ENCODE assay signal across 21 cellular contexts in the genomic region with DNA sequence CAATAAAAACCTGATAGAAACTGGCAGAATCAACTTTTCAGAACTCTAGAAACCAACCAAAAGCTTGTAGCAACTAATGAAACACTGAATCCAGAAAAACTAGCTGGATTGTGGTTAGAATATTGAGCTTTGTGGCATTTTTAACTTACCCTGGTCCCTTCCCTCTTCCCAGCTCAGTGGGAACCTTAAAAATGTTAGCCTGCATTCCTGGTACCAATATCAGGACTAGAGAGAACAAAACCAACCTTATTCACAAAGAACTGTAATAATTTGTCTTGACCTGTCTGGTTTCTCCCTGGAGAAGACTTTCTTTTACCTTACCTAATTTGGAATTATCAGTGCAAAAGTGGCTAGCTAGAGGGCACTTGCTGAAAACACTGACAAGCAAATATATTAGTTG. TPM values are rescaled to one million over a fixed set of nuclear protein-coding genes. Genes with fewer than 3 reads are reported as not detected.
DNase-seq lines count a peak whose midpoint lies in the region; ATAC-seq, FAIRE-seq and TF ChIP-seq lines count a peak whose summit lies in the region.
"Had no signal": no experiment of that assay in that cellular context is flagged by ENCODE, and none has a peak within 500 bp of the region (broad histone marks: within the 10 kb centered on the region; RNA-seq: fewer than 3 reads in every experiment).

No MANE protein-coding gene starts in this region.

- H3K14ac ChIP-seq in H1 (ENCODE audit: insufficient read length), result peak overlapping the region; percentile 66

- H3K4me3 ChIP-seq in AG10803 (ENCODE audit: low read length) (no peak overlapping the region), GM23338 (no peak overlapping the region), PC-3 (ENCODE audit: low read length) (no peak overlapping the region), H1 (ENCODE audit: extremely low read depth in 1 of 4, insufficient read depth in 2 of 4, low read depth in 3 of 4, low read length in 4 of 4) (no peak overlapping the region)
- H3K4me3 ChIP-seq: BLaER1 treated with 17β-estradiol and CSF1 and Interleukin-3, amounts not matched to agents 10 nM and 100 nM; HAP-1 had no signal

- H3K23me2 ChIP-seq in H1 (ENCODE audit: low read depth, low read length), result no peaks in the 10 kb centered on the region

- H3K4me3 Mint-ChIP-seq in GM23338, result no peak overlapping the region
- H3K4me3 Mint-ChIP-seq: CD8-positive, alpha-beta memory T cell; T-cell had no signal

- H3K27me3 Mint-ChIP-seq in GM23338 (ENCODE audit: insufficient read depth, low read depth, poor library complexity), result no peaks in the 10 kb centered on the region

- H2AFZ ChIP-seq in GM23338 (no peak overlapping the region), PC-3 (ENCODE audit: low read length) (no peak overlapping the region), H1 (ENCODE audit: low read length) (no peak overlapping the region)

- POLR2A ChIA-PET in PC-3 (lab: Charles Lee; ENCODE audit: unreplicated experiment), result no interaction called here
- POLR2A ChIA-PET in H1 (lab: Charles Lee; ENCODE audit: partially characterized antibody), result interaction anchor here (0.9 to 3.4 kb wide), 6 partner anchors 12 to 100 kb away, joined by 3 to 16 read pairs (median 5); a partner anchor contains a TSS

- BruUV-seq in PC-3 (replicated peaks; lab: Mats Ljungman, UMichigan), result no TSS peak

- ATAC-seq in GM23338 (no peak), PC-3 (no peak), GM21737 (IDR thresholded peaks at IDR 0.05; ENCODE audit: unreplicated experiment) (no peak)
- ATAC-seq: Panc1, T-cell had no signal

- H3K27ac Mint-ChIP-seq in GM23338, result no peak overlapping the region
- H3K27ac Mint-ChIP-seq: CD8-positive, alpha-beta memory T cell; T-cell had no signal

- CTCF ChIA-PET in PC-3 (lab: Charles Lee) (interaction anchor here (0.6 to 0.9 kb wide), 2 partner anchors 18 to 237 kb away, joined by 4 to 5 read pairs; no protein-coding TSS in a partner anchor), H1 (lab: Charles Lee; ENCODE audit: partially characterized antibody) (interaction anchor here (0.6 to 7.1 kb wide), 15 partner anchors 9 to 380 kb away, joined by 3 to 59 read pairs (median 3); a partner anchor contains a TSS)

- peaks cover 38% of the 10 kb centered on the region for H3K4me1 Mint-ChIP-seq in GM23338
- H3K4me1 Mint-ChIP-seq: CD8-positive, alpha-beta memory T cell; T-cell had no signal

- no peak overlapping the region for H2BK12ac ChIP-seq in H1 (ENCODE audit: low read depth, low read length)

- H3K9me3 Mint-ChIP-seq in GM23338, result no peaks in the 10 kb centered on the region
- H3K9me3 Mint-ChIP-seq: T-cell had no signal

- peak overlapping the region; percentile 32; the same call in 1 of the 2 replicates for H3K27ac ChIP-seq in GM23338 (ENCODE audit: low read depth)
- peak overlapping the region; percentile 24 for H3K27ac ChIP-seq in PC-3 (ENCODE audit: low read length)
- no peak overlapping the region for H3K27ac ChIP-seq in H1 (ENCODE audit: low read depth, low read length)
- H3K27ac ChIP-seq: BLaER1 treated with 17β-estradiol and CSF1 and Interleukin-3, amounts not matched to agents 10 nM and 100 nM; HL-60 had no signal

- H3K27me3 ChIP-seq in GM23338 (ENCODE audit: insufficient read depth) (no peaks in the 10 kb centered on the region), PC-3 (ENCODE audit: low read length) (no peaks in the 10 kb centered on the region), H1 (replicated peaks in 1 of 4; ENCODE audit: control insufficient read depth in 3 of 4, extremely low read depth in 1 of 4, insufficient read depth in 3 of 4, low read length in 3 of 4) (no peaks in the 10 kb centered on the region)
- H3K27me3 ChIP-seq: BLaER1 treated with 17β-estradiol and CSF1 and Interleukin-3, amounts not matched to agents 10 nM and 100 nM had no signal

- no peak overlapping the region for H2BK120ac ChIP-seq in H1 (replicated peaks; ENCODE audit: low read depth, low read length)

- no peak overlapping the region for H3K4me2 ChIP-seq in GM23338
- no peak overlapping the region for H3K4me2 ChIP-seq in PC-3 (ENCODE audit: low read length)
- H3K4me2 ChIP-seq in H1 (ENCODE audit: insufficient read depth in 1 of 2, low read depth in 2 of 2, low read length in 2 of 2), result no peak overlapping the region
- H3K4me2 ChIP-seq: BLaER1 treated with 17β-estradiol and CSF1 and Interleukin-3, amounts not matched to agents 10 nM and 100 nM had no signal

- H3K4ac ChIP-seq in H1 (replicated peaks; ENCODE audit: insufficient read length, low read depth, low read length), result no peak overlapping the region

- TF ChIP-seq RAD21 in H1 (IDR thresholded peaks at IDR 0.05 in 1 of 2, conservative IDR thresholded peaks at IDR 0.05 in 1 of 2; ENCODE audit: low read depth in 2 of 2, low read length in 2 of 2), result no peak

- H4K20me1 ChIP-seq in GM23338 (replicated peaks; ENCODE audit: insufficient read depth) (peaks cover 9% of the 10 kb centered on the region; the same call in 1 of the 2 replicates), PC-3 (ENCODE audit: low read length) (no peaks in the 10 kb centered on the region), H1 (replicated peaks in 1 of 2; ENCODE audit: control insufficient read depth in 1 of 2, insufficient read depth in 2 of 2, low read length in 2 of 2) (peaks cover 0 to 9% of the 10 kb centered on the region in 2 experiments)
- H4K20me1 ChIP-seq: BLaER1 treated with 17β-estradiol and CSF1 and Interleukin-3, amounts not matched to agents 10 nM and 100 nM had no signal

- H4K8ac ChIP-seq in H1 (ENCODE audit: extremely low read depth, insufficient read depth, low read length), result no peak overlapping the region

- intact Hi-C loops in PC-3 (cut with micrococcal nuclease), result loop anchor here (2.0 kb wide), 2 partner anchors 13 to 21 kb away; a partner anchor contains a TSS

- H3K4me1 ChIP-seq in GM23338 (ENCODE audit: insufficient read depth) (peaks cover 24% of the 10 kb centered on the region), PC-3 (ENCODE audit: insufficient read depth, low read length) (peaks cover 13% of the 10 kb centered on the region), H1 (replicated peaks in 1 of 4; ENCODE audit: control insufficient read depth in 3 of 4, insufficient read depth in 4 of 4, low read length in 3 of 4) (peaks cover 4 to 7% (median 4%) of the 10 kb centered on the region in 4 experiments)
- H3K4me1 ChIP-seq: BLaER1 treated with 17β-estradiol and CSF1 and Interleukin-3, amounts not matched to agents 10 nM and 100 nM had no signal

- H3K18ac ChIP-seq in H1 (ENCODE audit: extremely low read depth, low read length), result no peak overlapping the region

- no peak for TF ChIP-seq POLR2A in H1 (IDR thresholded peaks at IDR 0.05; ENCODE audit: control extremely low read depth in 1 of 2, low read depth in 2 of 2, low read length in 2 of 2)

- H3K23ac ChIP-seq in H1 (ENCODE audit: insufficient read length), result no peak overlapping the region

- no peak overlapping the region for H4K91ac ChIP-seq in H1 (replicated peaks; ENCODE audit: insufficient read length, low read length)

- no peaks in the 10 kb centered on the region for H3K9me2 ChIP-seq in GM23338 (ENCODE audit: insufficient read depth)
- H3K9me2 ChIP-seq in PC-3 (replicated peaks; ENCODE audit: low read length), result no peaks in the 10 kb centered on the region

- 0 out of 2 replicates have a peak, but pooled peaks cover 5% of the 10 kb centered on the region for H3F3A ChIP-seq in GM23338 (replicated peaks; ENCODE audit: low read depth)
- H3F3A ChIP-seq in PC-3 (ENCODE audit: low read length, unreplicated experiment), result peaks cover 4% of the 10 kb centered on the region

- no peak overlapping the region for H2BK20ac ChIP-seq in H1 (ENCODE audit: low read length)

- H3K56ac ChIP-seq in H1 (replicated peaks; ENCODE audit: insufficient read length, low read depth, low read length), result no peak overlapping the region

- H2BK5ac ChIP-seq in H1 (ENCODE audit: low read depth, low read length), result no peak overlapping the region

- TF ChIP-seq CTCF in AG10803 (conservative IDR thresholded peaks at IDR 0.05; ENCODE audit: low read length) (no peak), GM23338 (conservative IDR thresholded peaks at IDR 0.05; ENCODE audit: low read depth in 2 of 2) (no peak), PC-3 (conservative IDR thresholded peaks at IDR 0.05; ENCODE audit: low read depth, low read length) (no peak), H1 (IDR thresholded peaks at IDR 0.05; ENCODE audit: control extremely low read depth in 1 of 3, insufficient read depth in 1 of 3, low read depth in 1 of 3, low read length in 3 of 3) (no peak)

- no peak overlapping the region for H2AK5ac ChIP-seq in H1 (ENCODE audit: low read depth, low read length)

- H3K79me2 ChIP-seq in GM23338 (replicated peaks; ENCODE audit: insufficient read depth), result peaks cover 97% of the 10 kb centered on the region
- peaks cover 83% of the 10 kb centered on the region for H3K79me2 ChIP-seq in PC-3 (ENCODE audit: low read length)
- H3K79me2 ChIP-seq in H1 (ENCODE audit: control insufficient read depth in 1 of 2, insufficient read depth in 2 of 2, low read length in 2 of 2), result peaks cover 0 to 83% of the 10 kb centered on the region in 2 experiments; a peak in 3 of 4 replicates

- H2BK15ac ChIP-seq in H1 (ENCODE audit: low read length), result no peak overlapping the region

- FAIRE-seq in H1 (lab: Jason Lieb, UNC), result no peak
- FAIRE-seq: D721Med, HTR-8/SVneo had no signal

- no peak overlapping the region for H4K5ac ChIP-seq in H1 (ENCODE audit: insufficient read length, low read depth, low read length)

- H3K9me3 ChIP-seq in PC-3 (ENCODE audit: low read length), result no peaks in the 10 kb centered on the region
- no peaks in the 10 kb centered on the region for H3K9me3 ChIP-seq in H1 (ENCODE audit: insufficient read depth in 2 of 2, low read depth in 1 of 2, low read length in 1 of 2)
- H3K9me3 ChIP-seq: HAP-1 had no signal

- H3K9ac ChIP-seq in PC-3 (ENCODE audit: low read length), result no peak overlapping the region
- no peak overlapping the region for H3K9ac ChIP-seq in H1 (replicated peaks in 1 of 4; ENCODE audit: extremely low read depth in 1 of 4, low read depth in 3 of 4, low read length in 3 of 4)
- H3K9ac ChIP-seq: BLaER1 treated with 17β-estradiol and CSF1 and Interleukin-3, amounts not matched to agents 10 nM and 100 nM had no signal

- no peak for TF ChIP-seq EP300 in H1 (IDR thresholded peaks at IDR 0.05; ENCODE audit: borderline replicate concordance in 1 of 2, low read depth in 2 of 2, low read length in 2 of 2)

- peak; percentile 13 for DNase-seq in AG10803 (ENCODE audit: low read depth)
- no peak for DNase-seq in GM23338 (ENCODE audit: low spot score)
- DNase-seq in PC-3, result no peak
- DNase-seq in H1 (ENCODE audit: low read depth in 1 of 2, low spot score in 2 of 2), result no peak
- DNase-seq in middle frontal gyrus (ENCODE audit: extremely low spot score, low spot score), result no peak
- no peak for DNase-seq in H4 (ENCODE audit: low spot score)
- DNase-seq: CD8-positive, alpha-beta memory T cell; DMS79 treated with DMSO at 0.1 percent for 48 hours; NCI-H1048; NCI-H146; NCI-H2081 treated with DMSO at 0.1 percent for 48 hours; NCI-H510A; NCI-H774; T-cell had no signal

- H3K79me1 ChIP-seq in H1 (ENCODE audit: low read depth, low read length), result peaks cover 10% of the 10 kb centered on the region

- H3K36me3 Mint-ChIP-seq in GM23338 (ENCODE audit: low read depth), result peaks cover 13% of the 10 kb centered on the region
- H3K36me3 Mint-ChIP-seq: CD8-positive, alpha-beta memory T cell; T-cell had no signal

- H3K36me3 ChIP-seq in GM23338 (ENCODE audit: insufficient read depth), result no peaks in the 10 kb centered on the region
- H3K36me3 ChIP-seq in PC-3 (ENCODE audit: low read depth, low read length), result no peaks in the 10 kb centered on the region; the same call in 1 of the 2 replicates
- H3K36me3 ChIP-seq in H1 (ENCODE audit: control insufficient read depth in 2 of 4, insufficient read depth in 4 of 4, low read length in 3 of 4), result no peaks in the 10 kb centered on the region
- H3K36me3 ChIP-seq: BLaER1 treated with 17β-estradiol and CSF1 and Interleukin-3, amounts not matched to agents 10 nM and 100 nM; HAP-1 had no signal

RNA-seq across cellular contexts. Expression of a gene that starts 21.2 kb away (rescaled TPM):
- 51.6 and 57.4 TPM in 2 replicates for total RNA-seq in GM23338 (2014; rRNA removed; shearing (Covaris generic))
- polyA plus RNA-seq in GM23338 (2016; fragmentation: Nextera tagmentation; extraction: Ambion mirVana), result 23.9 and 25.3 TPM in 2 replicates
- total RNA-seq in PC-3 (2014; rRNA removed), result 30.1 and 31.1 TPM in 2 replicates
- 51.3 and 55.8 TPM in 2 replicates for total RNA-seq in H1 (2021; fragmentation: NEBNext Ultra II Directional; extraction: Animal tissue kit (Norgen Biotek cat#: 25700))
- 9.1 and 11.7 TPM in 2 replicates for polyA plus RNA-seq in H1 (2011; rRNA removed)
- polyA plus RNA-seq in H1 (2011; cell fraction: cytosol; rRNA removed), result 14.3 TPM
- 21.3 TPM for polyA plus RNA-seq in H1 (2011; cell fraction: nucleus; rRNA removed)
- polyA plus RNA-seq in H1 (2012, experiment 1 of 2), result 23.3 to 35.1 TPM (median 25.3 TPM) in 4 replicates
- 3.2 TPM for polyA plus RNA-seq in H1 (2012, experiment 2 of 2)
- polyA plus RNA-seq in H1 (2013, experiment 1 of 2), result 31.9 TPM
- 31.4 TPM for polyA plus RNA-seq in H1 (2013, experiment 2 of 2)
- polyA minus RNA-seq in H1 (2011; rRNA and poly(A)+ RNA removed), result 20.8 and 30.8 TPM in 2 replicates
- polyA minus RNA-seq in H1 (2011; cell fraction: cytosol; rRNA and poly(A)+ RNA removed), result 20.8 TPM
- polyA minus RNA-seq in H1 (2011; cell fraction: nucleus; rRNA and poly(A)+ RNA removed), result 39.9 TPM
- total RNA-seq in H4 (2014; rRNA removed; shearing (Covaris generic)), result 4.4 and 8.6 TPM in 2 replicates
- total RNA-seq: CD8-positive, alpha-beta memory T cell had no signal
- polyA plus RNA-seq: CD8-positive, alpha-beta memory T cell had no signal

RNA-seq across cellular contexts. Expression of a gene that starts 27.3 kb away (rescaled TPM):
- total RNA-seq in GM23338 (2014; rRNA removed; shearing (Covaris generic)), result not detected in 2 replicates
- polyA plus RNA-seq in GM23338 (2016; fragmentation: Nextera tagmentation; extraction: Ambion mirVana) (0.23 and 0.36 TPM in 2 replicates), H1 (2011; rRNA removed) (not detected in 2 replicates)
- not detected in 2 replicates for total RNA-seq in PC-3 (2014; rRNA removed)
- total RNA-seq in H1 (2021; fragmentation: NEBNext Ultra II Directional; extraction: Animal tissue kit (Norgen Biotek cat#: 25700)), result not detected in 2 replicates
- not detected for polyA plus RNA-seq in H1 (2011; cell fraction: cytosol; rRNA removed)
- not detected for polyA plus RNA-seq in H1 (2011; cell fraction: nucleus; rRNA removed)
- not detected in 4 replicates for polyA plus RNA-seq in H1 (2012, experiment 1 of 2)
- not detected for polyA plus RNA-seq in H1 (2012, experiment 2 of 2)
- polyA plus RNA-seq in H1 (2013, experiment 1 of 2), result not detected
- not detected for polyA plus RNA-seq in H1 (2013, experiment 2 of 2)
- polyA minus RNA-seq in H1 (2011; rRNA and poly(A)+ RNA removed), result not detected in 2 replicates
- not detected for polyA minus RNA-seq in H1 (2011; cell fraction: cytosol; rRNA and poly(A)+ RNA removed)
- polyA minus RNA-seq in H1 (2011; cell fraction: nucleus; rRNA and poly(A)+ RNA removed), result not detected
- total RNA-seq in H4 (2014; rRNA removed; shearing (Covaris generic)), result not detected in 2 replicates
- total RNA-seq: CD8-positive, alpha-beta memory T cell; T-cell had no signal
- polyA plus RNA-seq: CD8-positive, alpha-beta memory T cell had no signal
